19 cellular contexts compared by ENCODE assay signal in genomic region chr4:182549386-182549785, GRCh38.
DNase-seq lines count a peak whose midpoint lies in the region; TF ChIP-seq lines count a peak whose summit lies in the region.
"Had no signal": no experiment of that assay in that cellular context is flagged by ENCODE, and none has a peak within 500 bp of the region (broad histone marks: within the 10 kb centered on the region; RNA-seq: fewer than 3 reads in every experiment).

No MANE protein-coding gene starts in this region.

- H3K9me3 Mint-ChIP-seq in HFFc6 (no peaks in the 10 kb centered on the region), nephron progenitor cell (no peaks in the 10 kb centered on the region)

- H3K27me3 ChIP-seq in ectodermal cell (ENCODE audit: control insufficient read depth, insufficient read depth, low read length, poor library complexity, severe bottlenecking) (no peaks in the 10 kb centered on the region), ovary (no peaks in the 10 kb centered on the region), stomach (no peaks in the 10 kb centered on the region)
- H3K27me3 ChIP-seq: SJCRH30 had no signal

- H3K4me3 ChIP-seq in ectodermal cell (ENCODE audit: insufficient read depth, low read depth, low read length) (no peak overlapping the region), ovary (no peak overlapping the region), stomach (no peak overlapping the region)
- H3K4me3 ChIP-seq: A549, SJCRH30 had no signal

- WGBS in ectodermal cell, 2 experiments: 4 to 9% methylated on average over 5 of the region's 5 CpGs
- WGBS in ovary, 3 donors: 54 to 60% (median 60%) methylated on average over 5 of the region's 5 CpGs
- 37 to 50% (median 48%) methylated on average over 5 of the region's 5 CpGs for WGBS in stomach, 5 donors

- intact Hi-C loops in ovary (cut with DNase I): no loop called here
- intact Hi-C loops in stomach (cut with DNase I; ENCODE audit: low total_unique reads): no loop called here

- H3K27ac ChIP-seq in ectodermal cell (ENCODE audit: insufficient read depth, low read depth, low read length, poor library complexity, severe bottlenecking) (peak overlapping the region; percentile 53), ovary (no peak overlapping the region), stomach (no peak overlapping the region)
- H3K27ac ChIP-seq: A549, HL-60, SJCRH30 had no signal

- no peaks in the 10 kb centered on the region for H3K36me3 ChIP-seq in ectodermal cell (ENCODE audit: control insufficient read depth, insufficient read depth, low read length)
- no peaks in the 10 kb centered on the region for H3K36me3 ChIP-seq in ovary
- H3K36me3 ChIP-seq in stomach: no peaks in the 10 kb centered on the region
- H3K36me3 ChIP-seq: SJCRH30 had no signal

- H3K4me1 ChIP-seq in ectodermal cell (ENCODE audit: control insufficient read depth, insufficient read depth, low read length) (peaks cover 30% of the 10 kb centered on the region), ovary (ENCODE audit: insufficient read depth) (no peaks in the 10 kb centered on the region), stomach (no peaks in the 10 kb centered on the region)
- H3K4me1 ChIP-seq: A549, SJCRH30 had no signal

- DNase-seq in HFFc6: no peak
- DNase-seq in nephron progenitor cell: no peak
- no peak for DNase-seq in activated T-cell treated with anti-CD3 and anti-CD28 coated beads for 4 hours
- no peak for DNase-seq in ovary
- no peak for DNase-seq in stimulated activated CD4-positive, alpha-beta T cell treated with anti-CD3 and anti-CD28 coated beads, Interleukin-2, amount 100 ng/mL, for 24 hours
- no peak for DNase-seq in stomach
- DNase-seq: CD4-positive, CD25-positive, alpha-beta regulatory T cell; DMS79 treated with DMSO at 0.1 percent for 48 hours; HCEC 1CT; KG1; NCI-H1105; NCI-H146; NCI-H2081; NCI-H2171; NCI-H526 had no signal

- H3K4me1 Mint-ChIP-seq in HFFc6 (ENCODE audit: low read depth) (peaks cover 64% of the 10 kb centered on the region), nephron progenitor cell (peaks cover 41% of the 10 kb centered on the region)
- H3K4me1 Mint-ChIP-seq: CD4-positive, CD25-positive, alpha-beta regulatory T cell had no signal

- TF ChIP-seq EP300 in ovary (IDR thresholded peaks at IDR 0.05) (no peak), stomach (IDR thresholded peaks at IDR 0.05) (no peak)

- no peaks in the 10 kb centered on the region for H3K27me3 Mint-ChIP-seq in HFFc6 (ENCODE audit: insufficient read depth)
- no peaks in the 10 kb centered on the region for H3K27me3 Mint-ChIP-seq in nephron progenitor cell (ENCODE audit: low read depth, poor library complexity)

- H3K27ac Mint-ChIP-seq in HFFc6 (no peak overlapping the region), nephron progenitor cell (peak overlapping the region; percentile 86)
- H3K27ac Mint-ChIP-seq: CD4-positive, CD25-positive, alpha-beta regulatory T cell had no signal

- TF ChIP-seq CTCF in HFFc6 (IDR thresholded peaks at IDR 0.05): no peak
- TF ChIP-seq CTCF in nephron progenitor cell (IDR thresholded peaks at IDR 0.05): no peak
- no peak for TF ChIP-seq CTCF in ovary (IDR thresholded peaks at IDR 0.05)
- no peak for TF ChIP-seq CTCF in stomach (IDR thresholded peaks at IDR 0.05)

- peak overlapping the region; percentile 8; the same call in 1 of the 2 replicates for H3K4me3 Mint-ChIP-seq in HFFc6
- no peak overlapping the region for H3K4me3 Mint-ChIP-seq in nephron progenitor cell
- H3K4me3 Mint-ChIP-seq: CD4-positive, CD25-positive, alpha-beta regulatory T cell had no signal

- peaks cover 4% of the 10 kb centered on the region; the same call in 1 of the 2 replicates for H3K36me3 Mint-ChIP-seq in HFFc6 (ENCODE audit: low read depth)
- peaks cover 9% of the 10 kb centered on the region for H3K36me3 Mint-ChIP-seq in nephron progenitor cell (ENCODE audit: low read depth)
- H3K36me3 Mint-ChIP-seq: CD4-positive, CD25-positive, alpha-beta regulatory T cell had no signal

- H3K9me3 ChIP-seq in ectodermal cell (ENCODE audit: control insufficient read depth, low read length) (no peaks in the 10 kb centered on the region), ovary (no peaks in the 10 kb centered on the region), stomach (no peaks in the 10 kb centered on the region)
- H3K9me3 ChIP-seq: A549, SJCRH30 had no signal

- TF ChIP-seq POLR2A in ovary (IDR thresholded peaks at IDR 0.05) (no peak), stomach (IDR thresholded peaks at IDR 0.05) (no peak)
